ENCODE assay signal across 8 cellular contexts in the genomic region with DNA sequence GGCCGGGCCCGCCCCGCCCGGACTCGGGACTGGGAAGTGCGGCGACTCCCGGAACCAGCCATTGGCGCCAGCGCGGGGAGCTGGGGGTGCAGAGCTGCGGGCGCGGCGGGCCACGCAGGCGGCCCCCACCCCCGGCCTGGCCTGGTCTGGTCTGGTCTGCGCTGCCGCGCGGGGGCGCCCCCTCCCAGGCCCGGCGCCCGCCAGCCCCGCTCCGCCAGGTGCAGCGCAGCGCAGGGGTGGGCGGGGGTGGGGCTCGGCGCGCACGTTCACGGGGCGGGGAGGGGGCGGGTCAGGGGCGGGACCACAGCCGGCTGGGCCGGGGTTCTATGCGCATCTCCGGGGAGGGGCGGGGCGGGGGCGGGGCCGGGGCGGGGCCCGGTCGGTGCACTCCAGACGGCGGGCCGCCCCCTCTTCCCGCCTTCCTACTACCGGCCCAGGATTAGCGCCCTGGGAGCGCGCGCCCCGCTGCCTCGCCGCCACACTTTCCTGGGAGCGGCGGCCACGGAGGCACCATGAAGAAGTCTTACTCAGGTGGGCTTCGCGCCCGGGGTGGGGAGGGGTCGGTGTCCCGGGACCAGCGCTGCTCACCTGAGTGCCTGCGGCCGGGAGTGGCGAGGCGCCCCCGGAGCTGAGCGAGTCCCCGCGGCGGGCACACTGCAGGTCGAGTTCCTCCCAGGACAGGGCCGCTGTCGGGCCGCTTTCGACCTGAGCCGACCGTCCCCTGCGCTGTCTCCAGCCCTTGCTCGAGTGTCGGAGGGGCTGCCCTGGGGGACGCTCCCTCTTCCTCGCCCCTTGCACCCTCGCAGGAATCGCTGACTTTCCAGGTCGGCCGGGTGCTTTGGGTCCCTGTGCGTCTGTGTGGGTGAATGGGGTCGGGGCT.
A peak's percentile ranks its signal among the peaks of the same experiment; 100 is the strongest.
DNase-seq lines count a peak whose midpoint lies in the region; ATAC-seq, FAIRE-seq and TF ChIP-seq lines count a peak whose summit lies in the region.

No MANE protein-coding gene starts in this region.

- DNase-seq in NCI-H1694 treated with DMSO at 0.1 percent for 48 hours (lab: John Stamatoyannopoulos, UW), result peak; percentile 16
- no peak for DNase-seq in NCI-H1694 (lab: John Stamatoyannopoulos, UW)
- peak; percentile 51 for DNase-seq in NCI-H460 (ENCODE audit: extremely low read depth, low read depth)
- peak; percentile 60 for DNase-seq in activated CD8-positive, alpha-beta memory T cell treated with anti-CD3 and anti-CD28 coated beads, Interleukin-2, amount 10 ng/mL, durations not matched to agents 7 days and 5 days
- DNase-seq in endothelial cell of umbilical vein (ENCODE audit: low read depth, low spot score), result no peak
- peak; percentile 62 to 79 (median 72) for DNase-seq in naive thymus-derived CD4-positive, alpha-beta T cell
- DNase-seq in stomach, result peak; percentile 74

- no peak overlapping the region for H3K27ac Mint-ChIP-seq in activated CD8-positive, alpha-beta memory T cell treated with anti-CD3 and anti-CD28 coated beads, Interleukin-2, amount 10 ng/mL, durations not matched to agents 7 days and 5 days
- H3K27ac Mint-ChIP-seq in naive thymus-derived CD4-positive, alpha-beta T cell, result peak overlapping the region; percentile 67 to 95 (median 87)

- intact Hi-C loops in endothelial cell of umbilical vein (cut with micrococcal nuclease), result no loop called here
- intact Hi-C loops in naive thymus-derived CD4-positive, alpha-beta T cell (cut with micrococcal nuclease), result loop anchor here in 1 of 2 donors (1.0 to 5.0 kb wide), 2 partner anchors 51 to 214 kb away; no protein-coding TSS in a partner anchor
- intact Hi-C loops in stomach (cut with DNase I; ENCODE audit: low total_unique reads), result no loop called here

- peaks cover 16% of the 10 kb centered on the region for H3K4me1 ChIP-seq in endothelial cell of umbilical vein (ENCODE audit: control insufficient read depth, extremely low read depth, insufficient read depth, low read length)
- peaks cover 3 to 10% of the 10 kb centered on the region in 2 donors for H3K4me1 ChIP-seq in naive thymus-derived CD4-positive, alpha-beta T cell (ENCODE audit: control insufficient read depth in 2 of 2, insufficient read depth in 2 of 2, low read length in 2 of 2)
- H3K4me1 ChIP-seq in stomach, result peaks cover 36 to 65% (median 53%) of the 10 kb centered on the region in 4 donors

- no peaks in the 10 kb centered on the region for H3K9me3 Mint-ChIP-seq in activated CD8-positive, alpha-beta memory T cell treated with anti-CD3 and anti-CD28 coated beads, Interleukin-2, amount 10 ng/mL, durations not matched to agents 7 days and 5 days (ENCODE audit: low read depth)
- peaks cover 0 to 11% (median 0%) of the 10 kb centered on the region in 11 donors for H3K9me3 Mint-ChIP-seq in naive thymus-derived CD4-positive, alpha-beta T cell

- H3K4me2 ChIP-seq in endothelial cell of umbilical vein (ENCODE audit: insufficient read depth, low read length), result peak overlapping the region; percentile 50

- no TSS peak for BruUV-seq in endothelial cell of umbilical vein (replicated peaks; lab: Mats Ljungman, UMichigan)

- H3K36me3 ChIP-seq in endothelial cell of umbilical vein (ENCODE audit: control insufficient read depth in 2 of 2, extremely low read depth in 1 of 2, insufficient read depth in 2 of 2, low read length in 2 of 2) (no peaks in the 10 kb centered on the region), stomach (no peaks in the 10 kb centered on the region)
- no peaks in the 10 kb centered on the region for H3K36me3 ChIP-seq in naive thymus-derived CD4-positive, alpha-beta T cell (ENCODE audit: control insufficient read depth in 2 of 3, insufficient read depth in 3 of 3, low read length in 3 of 3)

- TF ChIP-seq POLR2A in endothelial cell of umbilical vein (IDR thresholded peaks at IDR 0.05; ENCODE audit: low read depth, low read length) (no peak), stomach (IDR thresholded peaks at IDR 0.05) (no peak)

- peak overlapping the region; percentile 69 for H2AFZ ChIP-seq in endothelial cell of umbilical vein (ENCODE audit: low read depth, low read length)

- no peak overlapping the region for H3K9ac ChIP-seq in endothelial cell of umbilical vein (replicated peaks; ENCODE audit: extremely low read depth, insufficient read depth, low read length)

- POLR2A ChIA-PET in endothelial cell of umbilical vein (lab: Charles Lee), result no interaction called here
- POLR2A ChIA-PET in naive thymus-derived CD4-positive, alpha-beta T cell (lab: Charles Lee), result interaction anchor here (0.6 to 0.7 kb wide), 2 partner anchors 141 to 677 kb away, joined by 3 to 6 read pairs; a partner anchor contains a TSS

- H4K20me1 ChIP-seq in endothelial cell of umbilical vein (replicated peaks; ENCODE audit: control insufficient read depth, extremely low read depth, insufficient read depth, low read length), result no peaks in the 10 kb centered on the region

- peaks cover 45% of the 10 kb centered on the region for H3K27me3 Mint-ChIP-seq in activated CD8-positive, alpha-beta memory T cell treated with anti-CD3 and anti-CD28 coated beads, Interleukin-2, amount 10 ng/mL, durations not matched to agents 7 days and 5 days
- peaks cover 0 to 47% (median 11%) of the 10 kb centered on the region in 5 donors for H3K27me3 Mint-ChIP-seq in naive thymus-derived CD4-positive, alpha-beta T cell

- dilution Hi-C loops in endothelial cell of umbilical vein (cut with MboI; ENCODE audit: extremely low pct_ligation_motif_present, low sequenced_read_pairs), result no loop called here

- 1 to 6% (median 2%) methylated on average over 14 to 91 of the region's 98 CpGs for WGBS in stomach, 5 donors

- FAIRE-seq in endothelial cell of umbilical vein (lab: Jason Lieb, UNC), result peak; percentile 4

- H3K36me3 Mint-ChIP-seq in activated CD8-positive, alpha-beta memory T cell treated with anti-CD3 and anti-CD28 coated beads, Interleukin-2, amount 10 ng/mL, durations not matched to agents 7 days and 5 days, result no peaks in the 10 kb centered on the region
- no peaks in the 10 kb centered on the region for H3K36me3 Mint-ChIP-seq in naive thymus-derived CD4-positive, alpha-beta T cell

- H3K9me1 ChIP-seq in endothelial cell of umbilical vein (replicated peaks; ENCODE audit: control insufficient read depth, extremely low read depth, insufficient read depth, low read length), result no peaks in the 10 kb centered on the region

- TF ChIP-seq CTCF in endothelial cell of umbilical vein (IDR thresholded peaks at IDR 0.05; ENCODE audit: extremely low read depth in 1 of 2, insufficient read depth in 1 of 2, low read depth in 1 of 2, low read length in 2 of 2), result no peak
- peak in 2 of 7 experiments; percentile 23 to 53 for TF ChIP-seq CTCF in stomach (IDR thresholded peaks at IDR 0.05)

- peak overlapping the region; percentile 59 for H3K4me3 Mint-ChIP-seq in activated CD8-positive, alpha-beta memory T cell treated with anti-CD3 and anti-CD28 coated beads, Interleukin-2, amount 10 ng/mL, durations not matched to agents 7 days and 5 days
- H3K4me3 Mint-ChIP-seq in naive thymus-derived CD4-positive, alpha-beta T cell, result peak overlapping the region; percentile 75 to 88 (median 78)

- H3K27me3 ChIP-seq in endothelial cell of umbilical vein (ENCODE audit: control insufficient read depth in 2 of 2, insufficient read depth in 2 of 2, low read length in 2 of 2) (peaks cover 0 to 2% of the 10 kb centered on the region in 2 experiments), stomach (peaks cover 0 to 10% (median 7%) of the 10 kb centered on the region in 3 donors)
- no peaks in the 10 kb centered on the region for H3K27me3 ChIP-seq in naive thymus-derived CD4-positive, alpha-beta T cell (ENCODE audit: control insufficient read depth in 2 of 2, insufficient read depth in 2 of 2, low read length in 2 of 2)

- H3K4me3 ChIP-seq in endothelial cell of umbilical vein (replicated peaks in 1 of 3; ENCODE audit: insufficient read depth in 1 of 3, low read depth in 1 of 3, low read length in 3 of 3) (peak overlapping the region; percentile 24 to 35 (median 34)), stomach (peak overlapping the region; percentile 59 to 63 (median 62))
- peak overlapping the region; percentile 54 for H3K4me3 ChIP-seq in naive thymus-derived CD4-positive, alpha-beta T cell (ENCODE audit: low read length)

- no peak for TF ChIP-seq EP300 in stomach (IDR thresholded peaks at IDR 0.05)

- H3K9me3 ChIP-seq in endothelial cell of umbilical vein (replicated peaks; ENCODE audit: control insufficient read depth, insufficient read depth, low read length) (no peaks in the 10 kb centered on the region), stomach (no peaks in the 10 kb centered on the region)
- no peaks in the 10 kb centered on the region for H3K9me3 ChIP-seq in naive thymus-derived CD4-positive, alpha-beta T cell (ENCODE audit: control insufficient read depth in 2 of 3, low read length in 3 of 3)

- no peaks in the 10 kb centered on the region for H3K79me2 ChIP-seq in endothelial cell of umbilical vein (ENCODE audit: control insufficient read depth, insufficient read depth, low read length)

- CTCF ChIA-PET in activated CD8-positive, alpha-beta memory T cell treated with anti-CD3 and anti-CD28 coated beads, Interleukin-2, amount 10 ng/mL, durations not matched to agents 7 days and 5 days (lab: Charles Lee), result interaction anchor here (1.2 kb wide), 1 partner anchor 149 kb away, joined by 3 read pairs; no protein-coding TSS in a partner anchor
- CTCF ChIA-PET in endothelial cell of umbilical vein (lab: Charles Lee), result no interaction called here
- CTCF ChIA-PET in naive thymus-derived CD4-positive, alpha-beta T cell (lab: Charles Lee), result no interaction called here

- peaks cover 16% of the 10 kb centered on the region for H3K4me1 Mint-ChIP-seq in activated CD8-positive, alpha-beta memory T cell treated with anti-CD3 and anti-CD28 coated beads, Interleukin-2, amount 10 ng/mL, durations not matched to agents 7 days and 5 days
- peaks cover 13 to 20% (median 17%) of the 10 kb centered on the region in 7 donors for H3K4me1 Mint-ChIP-seq in naive thymus-derived CD4-positive, alpha-beta T cell

- no peak overlapping the region for H3K27ac ChIP-seq in endothelial cell of umbilical vein (ENCODE audit: insufficient read depth, low read depth, low read length)
- no peak overlapping the region for H3K27ac ChIP-seq in naive thymus-derived CD4-positive, alpha-beta T cell (ENCODE audit: low read depth, low read length)
- H3K27ac ChIP-seq in stomach, result peak overlapping the region; percentile 84 to 94 (median 92)

- peak; percentile 49 for ATAC-seq in HG02973 (IDR thresholded peaks at IDR 0.05; ENCODE audit: unreplicated experiment)
- ATAC-seq in activated CD8-positive, alpha-beta memory T cell treated with anti-CD3 and anti-CD28 coated beads, Interleukin-2, amount 10 ng/mL, durations not matched to agents 7 days and 5 days, result peak; percentile 94
- peak; percentile 94 for ATAC-seq in naive thymus-derived CD4-positive, alpha-beta T cell

TF ChIP-seq in endothelial cell of umbilical vein, 7 proteins besides CTCF, POLR2A, EP300 and RAD21 (continues in another document):
- TF ChIP-seq GATA2 (IDR thresholded peaks at IDR 0.05; ENCODE audit: insufficient read depth, insufficient read length, low read depth, low read length), result no peak
- TF ChIP-seq JUN (IDR thresholded peaks at IDR 0.05; ENCODE audit: borderline replicate concordance, insufficient read depth, insufficient read length, low read depth), result no peak
- no peak for TF ChIP-seq MYC (IDR thresholded peaks at IDR 0.05; ENCODE audit: low read depth, low read length)

Comparison
In these comparisons a context has a peak if more than half of its experiments do, and no peak if none do; other contexts are left out.
1. DNase-seq: peak in NCI-H1694 treated with DMSO at 0.1 percent for 48 hours (single experiment), NCI-H460 (single experiment), activated CD8-positive, alpha-beta memory T cell treated with anti-CD3 and anti-CD28 coated beads, Interleukin-2, amount 10 ng/mL, durations not matched to agents 7 days and 5 days (single experiment), naive thymus-derived CD4-positive, alpha-beta T cell (9 of 9) and stomach (single experiment); none in NCI-H1694 (single experiment) and endothelial cell of umbilical vein (single experiment).
2. H3K27ac ChIP-seq: peak in stomach (5 of 5); none in endothelial cell of umbilical vein (single experiment) and naive thymus-derived CD4-positive, alpha-beta T cell (single experiment).
3. Peak in every context shown above with its lines, with median percentiles within 50 percentile points of each other: ATAC-seq and H3K4me3 ChIP-seq.